17 cellular contexts compared by ENCODE assay signal in genomic region chr1:109148838-109149555, GRCh38. TPM values are rescaled to one million over a fixed set of nuclear protein-coding genes. Genes with fewer than 3 reads are reported as not detected.
DNase-seq lines count a peak whose midpoint lies in the region; ATAC-seq and TF ChIP-seq lines count a peak whose summit lies in the region.
"Had no signal": no experiment of that assay in that cellular context is flagged by ENCODE, and none has a peak within 500 bp of the region (broad histone marks: within the 10 kb centered on the region; RNA-seq: fewer than 3 reads in every experiment).

No MANE protein-coding gene starts in this region.

- no peaks in the 10 kb centered on the region for H3K4me1 Mint-ChIP-seq in stimulated activated naive CD8-positive, alpha-beta T cell treated with anti-CD3 and anti-CD28 coated beads, Interleukin-15, amount 100 ng/mL, for 72 hours
- H3K4me1 Mint-ChIP-seq in neural progenitor cell (peaks cover 40% of the 10 kb centered on the region), osteocyte (ENCODE audit: unreplicated experiment) (peaks cover 9% of the 10 kb centered on the region)
- H3K4me1 Mint-ChIP-seq: stimulated activated effector memory CD8-positive, alpha-beta T cell treated with anti-CD3 and anti-CD28 coated beads, Interleukin-12 subunit alpha, Interleukin-12 subunit beta, amount 100 ng/mL, for 72 hours had no signal

- H3K79me2 ChIP-seq in neural progenitor cell (ENCODE audit: low read depth), result no peaks in the 10 kb centered on the region

- no peak overlapping the region for H3K4me3 Mint-ChIP-seq in stimulated activated naive CD8-positive, alpha-beta T cell treated with anti-CD3 and anti-CD28 coated beads, Interleukin-15, amount 100 ng/mL, for 72 hours
- H3K4me3 Mint-ChIP-seq in neural progenitor cell (peak overlapping the region; percentile 3), osteocyte (ENCODE audit: unreplicated experiment) (no peak overlapping the region)
- H3K4me3 Mint-ChIP-seq: activated T-cell treated with anti-CD3 and anti-CD28 coated beads, Interleukin-2, amount 50 U/mL, for 4 hours; CD4-positive, alpha-beta T cell; effector memory CD8-positive, alpha-beta T cell; stimulated activated effector memory CD8-positive, alpha-beta T cell treated with anti-CD3 and anti-CD28 coated beads, Interleukin-12 subunit alpha, Interleukin-12 subunit beta, amount 100 ng/mL, for 72 hours had no signal

- H3K9ac ChIP-seq in colonic mucosa (ENCODE audit: low read depth in 2 of 2, low read length in 2 of 2), result peak overlapping the region in 1 of 2 donors; percentile 68
- H3K9ac ChIP-seq in neural progenitor cell, result no peak overlapping the region

- no peaks in the 10 kb centered on the region for H3K36me3 Mint-ChIP-seq in neural progenitor cell
- H3K36me3 Mint-ChIP-seq in osteocyte (ENCODE audit: unreplicated experiment), result no peaks in the 10 kb centered on the region
- H3K36me3 Mint-ChIP-seq: stimulated activated effector memory CD8-positive, alpha-beta T cell treated with anti-CD3 and anti-CD28 coated beads, Interleukin-12 subunit alpha, Interleukin-12 subunit beta, amount 100 ng/mL, for 72 hours had no signal

- ATAC-seq in stimulated activated naive CD8-positive, alpha-beta T cell treated with anti-CD3 and anti-CD28 coated beads, Interleukin-15, amount 100 ng/mL, for 72 hours, result no peak
- no peak for ATAC-seq in stimulated activated naive CD8-positive, alpha-beta T cell treated with anti-CD3 and anti-CD28 coated beads, Interleukin-15, Interleukin-2, amounts not matched to agents 100 U/mL and 50 U/mL, for 24 hours
- ATAC-seq in HG03045 (IDR thresholded peaks at IDR 0.05; ENCODE audit: unreplicated experiment), result no peak
- ATAC-seq: activated T-cell treated with anti-CD3 and anti-CD28 coated beads, Interleukin-2, amount 50 U/mL, for 4 hours; effector memory CD8-positive, alpha-beta T cell; stimulated activated effector memory CD8-positive, alpha-beta T cell treated with anti-CD3 and anti-CD28 coated beads, Interleukin-12 subunit alpha, Interleukin-12 subunit beta, amount 100 ng/mL, for 72 hours had no signal

- H3K9me3 Mint-ChIP-seq in stimulated activated naive CD8-positive, alpha-beta T cell treated with anti-CD3 and anti-CD28 coated beads, Interleukin-15, amount 100 ng/mL, for 72 hours, result no peaks in the 10 kb centered on the region
- H3K9me3 Mint-ChIP-seq in neural progenitor cell, result peaks cover 2% of the 10 kb centered on the region
- no peaks in the 10 kb centered on the region for H3K9me3 Mint-ChIP-seq in osteocyte (ENCODE audit: unreplicated experiment)
- H3K9me3 Mint-ChIP-seq: activated T-cell treated with anti-CD3 and anti-CD28 coated beads, Interleukin-2, amount 50 U/mL, for 4 hours; CD4-positive, alpha-beta T cell; effector memory CD8-positive, alpha-beta T cell; stimulated activated effector memory CD8-positive, alpha-beta T cell treated with anti-CD3 and anti-CD28 coated beads, Interleukin-12 subunit alpha, Interleukin-12 subunit beta, amount 100 ng/mL, for 72 hours had no signal

- no peaks in the 10 kb centered on the region for H3K27me3 ChIP-seq in colonic mucosa
- no peaks in the 10 kb centered on the region for H3K27me3 ChIP-seq in neural progenitor cell
- H3K27me3 ChIP-seq: MG63 had no signal

- H3K9me3 ChIP-seq in colonic mucosa (no peaks in the 10 kb centered on the region), neural progenitor cell (ENCODE audit: low read depth) (no peaks in the 10 kb centered on the region)
- H3K9me3 ChIP-seq: MG63 had no signal

- H3K4me3 ChIP-seq in colonic mucosa, result no peak overlapping the region
- H3K4me3 ChIP-seq in neural progenitor cell, result no peak overlapping the region
- H3K4me3 ChIP-seq: MG63 had no signal

- no peaks in the 10 kb centered on the region for H3K27me3 Mint-ChIP-seq in stimulated activated naive CD8-positive, alpha-beta T cell treated with anti-CD3 and anti-CD28 coated beads, Interleukin-15, amount 100 ng/mL, for 72 hours
- H3K27me3 Mint-ChIP-seq in neural progenitor cell (ENCODE audit: insufficient read depth, low read depth) (no peaks in the 10 kb centered on the region), osteocyte (ENCODE audit: unreplicated experiment) (no peaks in the 10 kb centered on the region)
- H3K27me3 Mint-ChIP-seq: CD4-positive, alpha-beta T cell; effector memory CD8-positive, alpha-beta T cell had no signal

- no peak for DNase-seq in stimulated activated naive CD8-positive, alpha-beta T cell treated with anti-CD3 and anti-CD28 coated beads, Interleukin-15, amount 100 ng/mL, for 72 hours
- no peak for DNase-seq in stimulated activated naive CD8-positive, alpha-beta T cell treated with anti-CD3 and anti-CD28 coated beads, Interleukin-15, Interleukin-2, amounts not matched to agents 100 U/mL and 50 U/mL, for 24 hours
- DNase-seq in colonic mucosa, result peak; percentile 43
- DNase-seq in neural progenitor cell (ENCODE audit: low spot score), result peak; percentile 42
- DNase-seq in osteocyte (ENCODE audit: extremely low spot score, unreplicated experiment), result no peak
- DNase-seq in NCI-H2196 treated with DMSO at 0.1 percent for 48 hours (lab: John Stamatoyannopoulos, UW; ENCODE audit: unreplicated experiment), result no peak
- no peak for DNase-seq in T1000 (lab: John Stamatoyannopoulos, UW)
- DNase-seq: ACHN; activated T-cell treated with anti-CD3 and anti-CD28 coated beads, Interleukin-2, amount 50 U/mL, for 4 hours; CD4-positive, alpha-beta T cell; effector memory CD8-positive, alpha-beta T cell; foreskin fibroblast; H7; MG63; nucleus accumbens had no signal

- H3K4me2 ChIP-seq in neural progenitor cell, result peak overlapping the region; percentile 34

- TF ChIP-seq CTCF in colonic mucosa (IDR thresholded peaks at IDR 0.05) (no peak), neural progenitor cell (IDR thresholded peaks at IDR 0.05) (no peak), osteocyte (IDR thresholded peaks at IDR 0.05) (no peak)

- no peaks in the 10 kb centered on the region for H3K36me3 ChIP-seq in colonic mucosa
- H3K36me3 ChIP-seq in neural progenitor cell, result no peaks in the 10 kb centered on the region
- H3K36me3 ChIP-seq: MG63 had no signal

- intact Hi-C loops in colonic mucosa (cut with DNase I), result no loop called here

- peak overlapping the region; percentile 27 to 77 for H3K27ac Mint-ChIP-seq in stimulated activated naive CD8-positive, alpha-beta T cell treated with anti-CD3 and anti-CD28 coated beads, Interleukin-15, amount 100 ng/mL, for 72 hours
- H3K27ac Mint-ChIP-seq in neural progenitor cell (peak overlapping the region; percentile 15), osteocyte (ENCODE audit: unreplicated experiment) (no peak overlapping the region)
- H3K27ac Mint-ChIP-seq: CD4-positive, alpha-beta T cell; stimulated activated effector memory CD8-positive, alpha-beta T cell treated with anti-CD3 and anti-CD28 coated beads, Interleukin-12 subunit alpha, Interleukin-12 subunit beta, amount 100 ng/mL, for 72 hours had no signal

- no peaks in the 10 kb centered on the region for H4K20me1 ChIP-seq in neural progenitor cell (ENCODE audit: low read depth)

- H2AFZ ChIP-seq in neural progenitor cell (replicated peaks), result no peak overlapping the region

- no peaks in the 10 kb centered on the region for H3K4me1 ChIP-seq in colonic mucosa
- peaks cover 29% of the 10 kb centered on the region for H3K4me1 ChIP-seq in neural progenitor cell

- peaks cover 11% of the 10 kb centered on the region for H3F3A ChIP-seq in neural progenitor cell (ENCODE audit: low read depth)

- H3K27ac ChIP-seq in colonic mucosa (peak overlapping the region; percentile 41), neural progenitor cell (no peak overlapping the region)

RNA-seq across cellular contexts. Expression of gene ELAPOR1, which starts 35.1 kb away (rescaled TPM):
- total RNA-seq in colonic mucosa (100 to 1,000 TPM; 110 to 163 TPM), neural progenitor cell (ENCODE audit: low replicate concordance) (1.5 and 2.0 TPM in 2 replicates), osteocyte (0.31 and 0.83 TPM in 2 replicates)

RNA-seq across cellular contexts. Expression of gene TMEM167B, which starts 58.4 kb away (rescaled TPM):
- total RNA-seq in colonic mucosa (10 to 100 TPM; 26.0 to 53.6 TPM), neural progenitor cell (ENCODE audit: low replicate concordance) (18.5 and 22.1 TPM in 2 replicates), osteocyte (35.8 and 41.7 TPM in 2 replicates)

Comparison
In these comparisons a context has a peak if more than half of its experiments do, and no peak if none do; other contexts are left out.
1. DNase-seq: peak in colonic mucosa (single experiment) and neural progenitor cell (single experiment); none in stimulated activated naive CD8-positive, alpha-beta T cell treated with anti-CD3 and anti-CD28 coated beads, Interleukin-15, amount 100 ng/mL, for 72 hours (0 of 2), stimulated activated naive CD8-positive, alpha-beta T cell treated with anti-CD3 and anti-CD28 coated beads, Interleukin-15, Interleukin-2, amounts not matched to agents 100 U/mL and 50 U/mL, for 24 hours (single experiment), osteocyte (single experiment), NCI-H2196 treated with DMSO at 0.1 percent for 48 hours (single experiment) and T1000 (single experiment).
2. RNA of gene ELAPOR1, which starts 35.1 kb away (total RNA-seq): 110 to 163 TPM in colonic mucosa; 1.5 to 2.0 TPM in neural progenitor cell and 0.31 to 0.83 TPM in osteocyte; every median in the first group is over 10 times any median in the second.